ENCODE assay signal across 1 cellular context in genomic region chr1:76140227-76140626, GRCh38.
TF ChIP-seq lines count a peak whose summit lies in the region.

No MANE protein-coding gene starts in this region.

TF ChIP-seq in H1, 55 proteins besides CTCF, POLR2A, EP300 and RAD21:
- TF ChIP-seq NRF1 (IDR thresholded peaks at IDR 0.05; ENCODE audit: low read depth, low read length) (no peak), GTF2F1 (IDR thresholded peaks at IDR 0.05; ENCODE audit: borderline replicate concordance, low read depth, low read length) (no peak), CBX5 (IDR thresholded peaks at IDR 0.05; ENCODE audit: low read depth, low read length) (no peak), ASH2L (IDR thresholded peaks at IDR 0.05; ENCODE audit: low read length) (no peak), MAX (IDR thresholded peaks at IDR 0.05) (0 out of 2 replicates have a peak, but pooled peaks have one; percentile 12), FOSL1 (IDR thresholded peaks at IDR 0.05; ENCODE audit: insufficient read depth, low read depth, low read length) (no peak), JUND (IDR thresholded peaks at IDR 0.05; ENCODE audit: low read length) (no peak), ATF3 (IDR thresholded peaks at IDR 0.05; ENCODE audit: insufficient read depth, low read depth, low read length) (0 out of 2 replicates have a peak, but pooled peaks have one; percentile 38), USF2 (IDR thresholded peaks at IDR 0.05; ENCODE audit: low read length) (0 out of 2 replicates have a peak, but pooled peaks have one; percentile 43), TCF12 (IDR thresholded peaks at IDR 0.05; ENCODE audit: low read depth, low read length) (no peak), E2F6 (IDR thresholded peaks at IDR 0.05) (no peak), RBBP5 (IDR thresholded peaks at IDR 0.05; ENCODE audit: borderline replicate concordance, low read depth, low read length) (no peak), SIRT6 (IDR thresholded peaks at IDR 0.05; ENCODE audit: low read length) (no peak), CHD1 (IDR thresholded peaks at IDR 0.05; ENCODE audit: low read depth, low read length) (no peak), TEAD4 (IDR thresholded peaks at IDR 0.05; ENCODE audit: low read depth, low read length) (no peak), KDM1A (IDR thresholded peaks at IDR 0.05; ENCODE audit: borderline replicate concordance, low read length) (no peak), SRF (IDR thresholded peaks at IDR 0.05; ENCODE audit: low read depth, low read length) (no peak)
TF ChIP-seq in H1: peak in this region for 3.
